In genomic region chr1:6861075-6861724, GRCh38 we compare ENCODE assay signal across 17 cellular contexts.
DNase-seq lines count a peak whose midpoint lies in the region; ATAC-seq, FAIRE-seq and TF ChIP-seq lines count a peak whose summit lies in the region.
"Had no signal": no experiment of that assay in that cellular context is flagged by ENCODE, and none has a peak within 500 bp of the region (broad histone marks: within the 10 kb centered on the region; RNA-seq: fewer than 3 reads in every experiment).

No MANE protein-coding gene starts in this region.

- H3K9ac ChIP-seq in endothelial cell of umbilical vein (replicated peaks; ENCODE audit: extremely low read depth, insufficient read depth, low read length) = no peak overlapping the region

- dilution Hi-C loops in endothelial cell of umbilical vein (cut with MboI; ENCODE audit: extremely low pct_ligation_motif_present, low sequenced_read_pairs) = no loop called here

- TF ChIP-seq CTCF in endothelial cell of umbilical vein (IDR thresholded peaks at IDR 0.05; ENCODE audit: extremely low read depth in 1 of 2, insufficient read depth in 1 of 2, low read depth in 1 of 2, low read length in 2 of 2) = no peak

- H3K4me1 ChIP-seq in endothelial cell of umbilical vein (ENCODE audit: control insufficient read depth, extremely low read depth, insufficient read depth, low read length) = peaks cover 20% of the 10 kb centered on the region

- DNase-seq in GM12892 (ENCODE audit: insufficient read length) = no peak
- no peak for DNase-seq in endothelial cell of umbilical vein (ENCODE audit: low read depth, low spot score)
- no peak for DNase-seq in retina
- DNase-seq in NCI-H2196 treated with DMSO at 0.1 percent for 48 hours (lab: John Stamatoyannopoulos, UW; ENCODE audit: unreplicated experiment) = no peak
- no peak for DNase-seq in activated CD4-positive, alpha-beta T cell treated with anti-CD3 and anti-CD28 coated beads for 48 hours
- DNase-seq in activated CD8-positive, alpha-beta memory T cell treated with anti-CD3 and anti-CD28 coated beads for 24 hours = no peak
- DNase-seq: activated CD4-positive, alpha-beta T cell treated with anti-CD3 and anti-CD28 coated beads for 1 hour; activated T-cell treated with anti-CD3 and anti-CD28 coated beads, Interleukin-2, amount 50 U/mL, for 1 hour; AML-193; anterior cingulate cortex; foreskin keratinocyte; NCI-H1105; NCI-H446; T-cell had no signal

- no TSS peak for BruUV-seq in endothelial cell of umbilical vein (replicated peaks; lab: Mats Ljungman, UMichigan)

- H2AFZ ChIP-seq in endothelial cell of umbilical vein (ENCODE audit: low read depth, low read length) = no peak overlapping the region

- TF ChIP-seq POLR2A in GM12892 (IDR thresholded peaks at IDR 0.05; ENCODE audit: low read depth, low read length) = no peak
- no peak for TF ChIP-seq POLR2A in endothelial cell of umbilical vein (IDR thresholded peaks at IDR 0.05; ENCODE audit: low read depth, low read length)

- ATAC-seq in GM21515 (IDR thresholded peaks at IDR 0.05; ENCODE audit: unreplicated experiment) (peak; percentile 46), HG03139 (IDR thresholded peaks at IDR 0.05; ENCODE audit: unreplicated experiment) (peak; percentile 40)
- ATAC-seq: foreskin keratinocyte, T-cell had no signal

- H3K27ac ChIP-seq in endothelial cell of umbilical vein (ENCODE audit: insufficient read depth, low read depth, low read length) = peak overlapping the region; percentile 89
- H3K27ac ChIP-seq: foreskin keratinocyte had no signal

- no peaks in the 10 kb centered on the region for H3K27me3 ChIP-seq in endothelial cell of umbilical vein (ENCODE audit: control insufficient read depth in 2 of 2, insufficient read depth in 2 of 2, low read length in 2 of 2)
- H3K27me3 ChIP-seq: foreskin keratinocyte had no signal

- no peak overlapping the region for H3K4me2 ChIP-seq in endothelial cell of umbilical vein (ENCODE audit: insufficient read depth, low read length)

- FAIRE-seq in GM12892 (lab: Jason Lieb, UNC) (peak; percentile 44), endothelial cell of umbilical vein (lab: Jason Lieb, UNC) (no peak)
- FAIRE-seq: keratinocyte had no signal

- H3K36me3 ChIP-seq in endothelial cell of umbilical vein (ENCODE audit: control insufficient read depth in 2 of 2, extremely low read depth in 1 of 2, insufficient read depth in 2 of 2, low read length in 2 of 2) = peaks cover 0 to 3% of the 10 kb centered on the region in 2 experiments

- H3K4me3 ChIP-seq in endothelial cell of umbilical vein (replicated peaks in 1 of 3; ENCODE audit: insufficient read depth in 1 of 3, low read depth in 1 of 3, low read length in 3 of 3) = no peak overlapping the region

- H3K9me1 ChIP-seq in endothelial cell of umbilical vein (replicated peaks; ENCODE audit: control insufficient read depth, extremely low read depth, insufficient read depth, low read length) = no peaks in the 10 kb centered on the region

- no peaks in the 10 kb centered on the region for H4K20me1 ChIP-seq in endothelial cell of umbilical vein (replicated peaks; ENCODE audit: control insufficient read depth, extremely low read depth, insufficient read depth, low read length)

- CTCF ChIA-PET in endothelial cell of umbilical vein (lab: Charles Lee) = no interaction called here

- H3K79me2 ChIP-seq in endothelial cell of umbilical vein (ENCODE audit: control insufficient read depth, insufficient read depth, low read length) = peaks cover 5% of the 10 kb centered on the region

- intact Hi-C loops in endothelial cell of umbilical vein (cut with micrococcal nuclease) = no loop called here

- POLR2A ChIA-PET in endothelial cell of umbilical vein (lab: Charles Lee) = no interaction called here

- no peaks in the 10 kb centered on the region for H3K9me3 ChIP-seq in endothelial cell of umbilical vein (replicated peaks; ENCODE audit: control insufficient read depth, insufficient read depth, low read length)

TF ChIP-seq in endothelial cell of umbilical vein, 7 proteins besides CTCF, POLR2A, EP300 and RAD21:
- TF ChIP-seq MYC (IDR thresholded peaks at IDR 0.05; ENCODE audit: low read depth, low read length) (no peak), POLR2AphosphoS5 (IDR thresholded peaks at IDR 0.05; ENCODE audit: insufficient read depth, low read depth, low read length) (no peak), JUN (IDR thresholded peaks at IDR 0.05; ENCODE audit: borderline replicate concordance, insufficient read depth, insufficient read length, low read depth) (no peak), FOS (IDR thresholded peaks at IDR 0.05; ENCODE audit: borderline replicate concordance, insufficient read depth, low read length) (no peak), GATA2 (IDR thresholded peaks at IDR 0.05; ENCODE audit: insufficient read depth, insufficient read length, low read depth, low read length) (no peak), EZH2 (IDR thresholded peaks at IDR 0.05; ENCODE audit: borderline replicate concordance, low read depth, low read length, severe bottlenecking) (no peak)
- TF ChIP-seq, protein P1, sequence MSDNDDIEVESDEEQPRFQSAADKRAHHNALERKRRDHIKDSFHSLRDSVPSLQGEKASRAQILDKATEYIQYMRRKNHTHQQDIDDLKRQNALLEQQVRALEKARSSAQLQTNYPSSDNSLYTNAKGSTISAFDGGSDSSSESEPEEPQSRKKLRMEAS (IDR thresholded peaks at IDR 0.05; ENCODE audit: insufficient read depth, insufficient read length) = no peak
